ENCODE assay signal across 13 cellular contexts in genomic region chr1:164771001-164771550, GRCh38.
A peak's percentile ranks its signal among the peaks of the same experiment; 100 is the strongest.
DNase-seq lines count a peak whose midpoint lies in the region; ATAC-seq and TF ChIP-seq lines count a peak whose summit lies in the region.
"Had no signal": no experiment of that assay in that cellular context is flagged by ENCODE, and none has a peak within 500 bp of the region (broad histone marks: within the 10 kb centered on the region; RNA-seq: fewer than 3 reads in every experiment).

No MANE protein-coding gene starts in this region.

- no peak for TF ChIP-seq CTCF in brain (conservative IDR thresholded peaks at IDR 0.05)
- no peak for TF ChIP-seq CTCF in left lung (IDR thresholded peaks at IDR 0.05)

- peaks cover 89% of the 10 kb centered on the region for H3K4me1 Mint-ChIP-seq in brain

- H3K9me3 Mint-ChIP-seq in brain, result no peaks in the 10 kb centered on the region

- H3K4me3 ChIP-seq in HUES48 (ENCODE audit: low read depth, low read length), result no peak overlapping the region
- no peak overlapping the region for H3K4me3 ChIP-seq in left lung
- peak overlapping the region in 1 of 5 donors; percentile 13 for H3K4me3 ChIP-seq in subcutaneous abdominal adipose tissue (ENCODE audit: low read depth in 1 of 5, low read length in 5 of 5)

- intact Hi-C loops in left lung (cut with DNase I), result no loop called here

- H3K27me3 Mint-ChIP-seq in brain, result peaks cover 3% of the 10 kb centered on the region

- H3K36me3 ChIP-seq in HUES48 (ENCODE audit: control insufficient read depth, insufficient read depth, low read length), result 0 out of 2 replicates have a peak, but pooled peaks cover 5% of the 10 kb centered on the region
- H3K36me3 ChIP-seq in left lung, result no peaks in the 10 kb centered on the region
- no peaks in the 10 kb centered on the region for H3K36me3 ChIP-seq in subcutaneous abdominal adipose tissue (ENCODE audit: control insufficient read depth in 5 of 5, insufficient read depth in 5 of 5, low read length in 5 of 5)

- no peak for DNase-seq in left lung
- DNase-seq in NK-92 treated with Interleukin-12 subunit alpha and Interleukin-12 subunit beta, amount 100 ng/mL, for 24 hours (lab: John Stamatoyannopoulos, UW), result no peak
- DNase-seq in activated CD4-positive, alpha-beta T cell treated with anti-CD3 and anti-CD28 coated beads, Interleukin-2, amount 50 U/mL, for 1 hour, result no peak
- DNase-seq: activated naive CD4-positive, alpha-beta T cell treated with Interleukin-2 at 50 U/mL for 16 hours; Kasumi-1; kidney; NCI-H446 treated with DMSO at 0.1 percent for 48 hours; stimulated activated naive CD4-positive, alpha-beta T cell treated with Interleukin-2 at 50 U/mL for 16 hours had no signal

- ATAC-seq in left lung (no peak), HG03342 (IDR thresholded peaks at IDR 0.05; ENCODE audit: unreplicated experiment) (no peak), HG03439 (IDR thresholded peaks at IDR 0.05; ENCODE audit: unreplicated experiment) (no peak)

- peak overlapping the region; percentile 42; the same call in 1 of the 2 replicates for H3K9ac ChIP-seq in HUES48 (ENCODE audit: low read depth, low read length)
- H3K9ac ChIP-seq in subcutaneous abdominal adipose tissue (ENCODE audit: low read length in 5 of 5), result peak overlapping the region in 2 of 5 donors; percentile 14 to 31

- peak overlapping the region; percentile 14 to 94 (median 75) for H3K27ac Mint-ChIP-seq in brain

- H3K27me3 ChIP-seq in HUES48 (ENCODE audit: control insufficient read depth, insufficient read depth, low read length) (no peaks in the 10 kb centered on the region), left lung (no peaks in the 10 kb centered on the region), subcutaneous abdominal adipose tissue (ENCODE audit: control insufficient read depth in 5 of 5, insufficient read depth in 4 of 5, low read length in 5 of 5) (no peaks in the 10 kb centered on the region)

- H3K4me1 ChIP-seq in HUES48 (ENCODE audit: control insufficient read depth, insufficient read depth, low read length) (peaks cover 46% of the 10 kb centered on the region), left lung (peaks cover 19 to 25% of the 10 kb centered on the region in 2 donors), subcutaneous abdominal adipose tissue (ENCODE audit: control insufficient read depth in 5 of 5, insufficient read depth in 5 of 5, low read length in 5 of 5) (peaks cover 0 to 65% (median 55%) of the 10 kb centered on the region in 5 donors)

- H3K9me3 ChIP-seq in HUES48 (ENCODE audit: control insufficient read depth, insufficient read depth, low read length) (no peaks in the 10 kb centered on the region), left lung (no peaks in the 10 kb centered on the region), subcutaneous abdominal adipose tissue (ENCODE audit: control insufficient read depth in 5 of 5, low read length in 5 of 5) (no peaks in the 10 kb centered on the region)

- H3K36me3 Mint-ChIP-seq in brain, result peaks cover 6% of the 10 kb centered on the region

- H3K27ac ChIP-seq in HUES48 (ENCODE audit: low read depth, low read length) (peak overlapping the region; percentile 73), left lung (peak overlapping the region; percentile 7 to 54), subcutaneous abdominal adipose tissue (ENCODE audit: low read depth, low read length) (peak overlapping the region; percentile 69)

- peak overlapping the region; percentile 10 to 54 (median 30) for H3K4me3 Mint-ChIP-seq in brain
